Comparison of ENCODE assay signal across 20 cellular contexts in the genomic region with DNA sequence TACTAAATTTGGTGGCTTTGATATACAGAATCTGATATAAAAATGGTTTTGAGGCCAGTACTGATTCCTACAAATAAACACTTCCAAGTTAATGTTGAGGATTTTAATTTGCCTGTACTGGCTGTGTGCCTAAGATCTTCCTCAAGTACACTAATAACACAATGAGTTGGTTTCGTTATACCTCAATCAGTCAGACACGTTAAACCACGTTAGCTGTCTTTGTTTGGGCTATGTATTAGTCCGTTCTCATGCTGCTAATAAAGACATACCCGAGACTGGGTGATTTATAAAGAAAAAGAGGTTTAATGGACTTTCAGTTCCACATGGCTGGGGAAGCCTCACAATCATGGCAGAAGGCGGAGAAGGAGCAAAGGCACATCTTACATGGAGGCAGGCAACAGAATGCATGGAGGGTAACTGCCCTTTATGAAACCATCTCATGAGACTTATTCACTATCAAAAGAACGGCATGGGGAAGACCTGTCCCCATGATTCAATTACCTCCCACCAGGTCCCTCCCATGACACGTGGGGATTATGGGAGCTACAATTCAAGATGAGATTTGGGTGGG. TPM values are rescaled to one million over a fixed set of nuclear protein-coding genes. Genes with fewer than 3 reads are reported as not detected.
A peak's percentile ranks its signal among the peaks of the same experiment; 100 is the strongest.
DNase-seq lines count a peak whose midpoint lies in the region; ATAC-seq, FAIRE-seq and TF ChIP-seq lines count a peak whose summit lies in the region.
"Had no signal": no experiment of that assay in that cellular context is flagged by ENCODE, and none has a peak within 500 bp of the region (broad histone marks: within the 10 kb centered on the region; RNA-seq: fewer than 3 reads in every experiment).

No MANE protein-coding gene starts in this region.

- peak overlapping the region in 1 of 2 donors; percentile 43 for H3K4me3 Mint-ChIP-seq in activated T-cell treated with anti-CD3 and anti-CD28 coated beads, Interleukin-2, amount 50 U/mL, for 72 hours
- H3K4me3 Mint-ChIP-seq in stimulated activated effector memory CD8-positive, alpha-beta T cell treated with anti-CD3 and anti-CD28 coated beads, Interleukin-12 subunit alpha, Interleukin-12 subunit beta, amount 100 ng/mL, for 72 hours: peak overlapping the region; percentile 12
- H3K4me3 Mint-ChIP-seq: CD4-positive, alpha-beta memory T cell had no signal

- 44% methylated on average over 8 of the region's 8 CpGs for whole genome bisulfite sequencing in GM12878 (ENCODE audit: insufficient coverage, insufficient replicate concordance, low lambda C conversion rate, missing lambda C conversion rate)
- 84 to 97% (median 92%) methylated on average over 8 of the region's 8 CpGs for WGBS in heart left ventricle, 4 donors

- no peak for TF ChIP-seq CTCF in GM12878 (IDR thresholded peaks at IDR 0.05 in 2 of 3, conservative IDR thresholded peaks at IDR 0.05 in 1 of 3; ENCODE audit: control insufficient read depth in 2 of 3, extremely low read depth in 1 of 3, insufficient read depth in 1 of 3, low read depth in 3 of 3, low read length in 3 of 3)
- no peak for TF ChIP-seq CTCF in heart left ventricle (IDR thresholded peaks at IDR 0.05)

- no TSS peak for BruUV-seq in GM12878 (replicated peaks; lab: Mats Ljungman, UMichigan)

- POLR2A ChIA-PET in GM12878 (lab: Charles Lee): no interaction called here

- in situ Hi-C loops in GM12878 (cut with MboI): no loop called here

- H3K4me3 ChIP-seq in GM12878: no peak overlapping the region
- no peak overlapping the region for H3K4me3 ChIP-seq in heart left ventricle
- H3K4me3 ChIP-seq: BLaER1 had no signal

- DNase-seq in NCI-H1105 treated with DMSO at 0.1 percent for 48 hours (lab: John Stamatoyannopoulos, UW): peak; percentile 2
- DNase-seq in NCI-H1105 (lab: John Stamatoyannopoulos, UW): no peak
- DNase-seq in activated T-cell treated with anti-CD3 and anti-CD28 coated beads, Interleukin-2, amount 50 U/mL, for 72 hours: no peak
- DNase-seq in activated T-cell treated with anti-CD3 and anti-CD28 coated beads, Interleukin-2, amount 50 U/mL, for 1 hour: no peak
- no peak for DNase-seq in GM12878 (ENCODE audit: low read depth, low spot score)
- no peak for DNase-seq in stimulated activated effector memory CD8-positive, alpha-beta T cell treated with anti-CD3 and anti-CD28 coated beads, Interleukin-12 subunit alpha, Interleukin-12 subunit beta, amount 100 ng/mL, for 72 hours (ENCODE audit: low spot score in 2 of 2)
- no peak for DNase-seq in heart left ventricle
- DNase-seq in NK-92 (lab: John Stamatoyannopoulos, UW; ENCODE audit: unreplicated experiment): no peak
- DNase-seq: ACHN; Caco-2; CD4-positive, alpha-beta memory T cell; DND-41; NCI-H1092 treated with DMSO at 0.1 percent for 48 hours; NCI-H2029 treated with DMSO at 0.1 percent for 48 hours; NCI-H226; NCI-H510A treated with DMSO at 0.1 percent for 48 hours; NCI-H774 had no signal

- no peaks in the 10 kb centered on the region for H3K27me3 ChIP-seq in GM12878 (replicated peaks in 1 of 2; ENCODE audit: control insufficient read depth in 2 of 2, insufficient read depth in 2 of 2, low read length in 1 of 2)
- no peaks in the 10 kb centered on the region for H3K27me3 ChIP-seq in heart left ventricle
- H3K27me3 ChIP-seq: BLaER1 had no signal

- TF ChIP-seq POLR2A in GM12878 (IDR thresholded peaks at IDR 0.05; ENCODE audit: low read depth, low read length) (no peak), heart left ventricle (IDR thresholded peaks at IDR 0.05) (no peak)

- CTCF ChIA-PET in GM12878 (lab: Yijun Ruan, JAX): interaction anchor here (1.4 to 9.2 kb wide), 2 partner anchors 14 to 30 kb away, joined by 4 to 73 read pairs; no protein-coding TSS in a partner anchor

- H3K27ac ChIP-seq in GM12878 (ENCODE audit: control insufficient read depth, insufficient read depth) (no peak overlapping the region), heart left ventricle (no peak overlapping the region)
- H3K27ac ChIP-seq: 22Rv1, BLaER1 had no signal

- TF ChIP-seq EP300 in GM12878 (IDR thresholded peaks at IDR 0.05; ENCODE audit: borderline replicate concordance in 1 of 2, control insufficient read depth in 1 of 2, low read depth in 2 of 2, low read length in 2 of 2): no peak

- H3K36me3 ChIP-seq in GM12878 (ENCODE audit: control insufficient read depth in 2 of 2, insufficient read depth in 2 of 2, low read length in 1 of 2): no peaks in the 10 kb centered on the region
- H3K36me3 ChIP-seq in heart left ventricle: peaks cover 0 to 24% (median 0%) of the 10 kb centered on the region in 9 donors
- H3K36me3 ChIP-seq: BLaER1 had no signal

- H3K27me3 Mint-ChIP-seq in activated T-cell treated with anti-CD3 and anti-CD28 coated beads, Interleukin-2, amount 50 U/mL, for 72 hours (ENCODE audit: low read depth): no peaks in the 10 kb centered on the region
- H3K27me3 Mint-ChIP-seq: CD4-positive, alpha-beta memory T cell had no signal

- H3K36me3 Mint-ChIP-seq in activated T-cell treated with anti-CD3 and anti-CD28 coated beads, Interleukin-2, amount 50 U/mL, for 72 hours (ENCODE audit: insufficient read depth in 2 of 2): peaks cover 13 to 18% of the 10 kb centered on the region in 2 donors
- peaks cover 12% of the 10 kb centered on the region for H3K36me3 Mint-ChIP-seq in stimulated activated effector memory CD8-positive, alpha-beta T cell treated with anti-CD3 and anti-CD28 coated beads, Interleukin-12 subunit alpha, Interleukin-12 subunit beta, amount 100 ng/mL, for 72 hours

- peaks cover 7 to 11% of the 10 kb centered on the region in 2 donors for H3K9me3 Mint-ChIP-seq in activated T-cell treated with anti-CD3 and anti-CD28 coated beads, Interleukin-2, amount 50 U/mL, for 72 hours
- peaks cover 10% of the 10 kb centered on the region for H3K9me3 Mint-ChIP-seq in stimulated activated effector memory CD8-positive, alpha-beta T cell treated with anti-CD3 and anti-CD28 coated beads, Interleukin-12 subunit alpha, Interleukin-12 subunit beta, amount 100 ng/mL, for 72 hours

- H3K4me1 ChIP-seq in GM12878 (ENCODE audit: control insufficient read depth, insufficient read depth, low read length): no peaks in the 10 kb centered on the region
- H3K4me1 ChIP-seq in heart left ventricle: peaks cover 0 to 7% (median 0%) of the 10 kb centered on the region in 12 donors
- H3K4me1 ChIP-seq: Caco-2 had no signal

- intact Hi-C loops in GM12878 (cut with micrococcal nuclease; ENCODE audit: unreplicated experiment): no loop called here
- intact Hi-C loops in heart left ventricle (cut with DNase I): no loop called here

- SMC1A ChIA-PET in GM12878 (lab: Charles Lee; ENCODE audit: uncharacterized antibody, unreplicated experiment): interaction anchor here (0.7 to 6.5 kb wide), 6 partner anchors 13 to 141 kb away, joined by 3 to 59 read pairs (median 4); no protein-coding TSS in a partner anchor

- peaks cover 10% of the 10 kb centered on the region for H3K4me1 Mint-ChIP-seq in activated T-cell treated with anti-CD3 and anti-CD28 coated beads, Interleukin-2, amount 50 U/mL, for 72 hours (ENCODE audit: low read depth)
- peaks cover 37% of the 10 kb centered on the region for H3K4me1 Mint-ChIP-seq in stimulated activated effector memory CD8-positive, alpha-beta T cell treated with anti-CD3 and anti-CD28 coated beads, Interleukin-12 subunit alpha, Interleukin-12 subunit beta, amount 100 ng/mL, for 72 hours

- no peak for TF ChIP-seq RAD21 in GM12878 (IDR thresholded peaks at IDR 0.05; ENCODE audit: insufficient read depth, low read depth, low read length)

- H3K27ac Mint-ChIP-seq in activated T-cell treated with anti-CD3 and anti-CD28 coated beads, Interleukin-2, amount 50 U/mL, for 72 hours: peak overlapping the region; percentile 91
- peak overlapping the region; percentile 71 for H3K27ac Mint-ChIP-seq in stimulated activated effector memory CD8-positive, alpha-beta T cell treated with anti-CD3 and anti-CD28 coated beads, Interleukin-12 subunit alpha, Interleukin-12 subunit beta, amount 100 ng/mL, for 72 hours

- peak; percentile 37 to 64 for ATAC-seq in activated T-cell treated with anti-CD3 and anti-CD28 coated beads, Interleukin-2, amount 50 U/mL, for 72 hours (replicated peaks in 1 of 2)
- peak; percentile 65 for ATAC-seq in GM12878
- peak; percentile 91 for ATAC-seq in stimulated activated effector memory CD8-positive, alpha-beta T cell treated with anti-CD3 and anti-CD28 coated beads, Interleukin-12 subunit alpha, Interleukin-12 subunit beta, amount 100 ng/mL, for 72 hours
- no peak for ATAC-seq in heart left ventricle

- H3K9me3 ChIP-seq in GM12878 (replicated peaks; ENCODE audit: control insufficient read depth, insufficient read depth, low read length) (peaks cover 9% of the 10 kb centered on the region; the same call in 2 of the 3 replicates), heart left ventricle (no peaks in the 10 kb centered on the region)

- H3K79me2 ChIP-seq in GM12878 (ENCODE audit: control insufficient read depth, insufficient read depth, low read length): no peaks in the 10 kb centered on the region

- RAD21 ChIA-PET in GM12878 (lab: Charles Lee; ENCODE audit: unreplicated experiment): no interaction called here

- H3K4me2 ChIP-seq in GM12878 (ENCODE audit: control insufficient read depth, insufficient read depth): no peak overlapping the region
- H3K4me2 ChIP-seq: BLaER1 had no signal

- no peak overlapping the region for H2AFZ ChIP-seq in GM12878 (ENCODE audit: control insufficient read depth, low read depth, low read length)

- no peaks in the 10 kb centered on the region for H4K20me1 ChIP-seq in GM12878 (ENCODE audit: control insufficient read depth, insufficient read depth)
- H4K20me1 ChIP-seq: BLaER1 had no signal

- no peak for FAIRE-seq in GM12878 (lab: Jason Lieb, UNC)
- FAIRE-seq: H54 had no signal

- no peak overlapping the region for H3K9ac ChIP-seq in GM12878 (ENCODE audit: control insufficient read depth, insufficient read depth, low read length)
- H3K9ac ChIP-seq: BLaER1 had no signal

RNA-seq across cellular contexts. Expression of a gene that starts 46.2 kb away (rescaled TPM):
- 10 to 100 TPM in 1 of 2 donors, 1 to 10 TPM in 1; 6.2 to 13.1 TPM for total RNA-seq in activated T-cell treated with anti-CD3 and anti-CD28 coated beads, Interleukin-2, amount 50 U/mL, for 72 hours
- total RNA-seq in GM12878 (2013; cell fraction: nucleolus; rRNA removed): 2.2 and 2.5 TPM in 2 replicates
- 8.2 and 8.4 TPM in 2 replicates for total RNA-seq in GM12878 (2014; rRNA removed)
- 6.6 and 6.9 TPM in 2 replicates for total RNA-seq in GM12878 (2014; rRNA removed; fragmentation: Illumina TruSeq; extraction: Trizol)
- 8.2 and 9.7 TPM in 2 replicates for total RNA-seq in GM12878 (2021)
- 4.2 TPM for polyA plus RNA-seq in GM12878 (2011; ENCODE audit: low read depth)
- 6.9 and 9.9 TPM in 2 replicates for polyA plus RNA-seq in GM12878 (2011; rRNA removed)
- polyA plus RNA-seq in GM12878 (2011; cell fraction: cytosol; rRNA removed): 4.6 and 9.2 TPM in 2 replicates
- polyA plus RNA-seq in GM12878 (2011; cell fraction: nucleus; rRNA removed): 7.9 and 9.2 TPM in 2 replicates
- polyA plus RNA-seq in GM12878 (2012): 5.3 and 7.9 TPM in 2 replicates
- 5.6 and 7.5 TPM in 2 replicates for polyA plus RNA-seq in GM12878 (2014; fragmentation: Illumina TruSeq; extraction: Trizol)
- polyA plus RNA-seq in GM12878 (2014; fragmentation: Nextera tagmentation; extraction: Ambion mirVana): 1 to 10 TPM; 1.9 to 3.9 TPM
- polyA plus RNA-seq in GM12878 (2014; rRNA removed): 7.7 and 8.4 TPM in 2 replicates
- polyA plus RNA-seq in GM12878 (2016; fragmentation: Nextera tagmentation; extraction: Ambion mirVana): 1 to 10 TPM; 8.4 to 9.3 TPM
- 6.8 and 9.9 TPM in 2 replicates for polyA minus RNA-seq in GM12878 (2011; rRNA and poly(A)+ RNA removed)
- polyA minus RNA-seq in GM12878 (2011; cell fraction: cytosol; rRNA and poly(A)+ RNA removed): 8.7 and 10.4 TPM in 2 replicates
- 14.4 and 19.7 TPM in 2 replicates for polyA minus RNA-seq in GM12878 (2011; cell fraction: nucleus; rRNA and poly(A)+ RNA removed)
- total RNA-seq in heart left ventricle: 10 to 100 TPM in 1 of 9 donors, 1 to 10 TPM in 8; 1.8 to 11.0 (median 4.8) TPM
- polyA plus RNA-seq in heart left ventricle: 1 to 10 TPM in 1 of 2 donors, under 1 TPM in 1; 0.88 to 1.5 TPM

Comparison
In these comparisons a context has a peak if more than half of its experiments do, and no peak if none do; other contexts are left out.
1. ATAC-seq: peak in activated T-cell treated with anti-CD3 and anti-CD28 coated beads, Interleukin-2, amount 50 U/mL, for 72 hours (2 of 2), GM12878 (single experiment) and stimulated activated effector memory CD8-positive, alpha-beta T cell treated with anti-CD3 and anti-CD28 coated beads, Interleukin-12 subunit alpha, Interleukin-12 subunit beta, amount 100 ng/mL, for 72 hours (single experiment); none in heart left ventricle (0 of 4).